8 cellular contexts compared by ENCODE assay signal in genomic region chr13:24680258-24680920, GRCh38. TPM values are rescaled to one million over a fixed set of nuclear protein-coding genes. Genes with fewer than 3 reads are reported as not detected.
DNase-seq lines count a peak whose midpoint lies in the region; ATAC-seq lines count a peak whose summit lies in the region.

ATP12A (plus strand) TSS chr13:24680408; CDS start chr13:24680744, 336 bp downstream.

- peaks cover 13 to 20% (median 20%) of the 10 kb centered on the region in 3 donors for H3K4me1 Mint-ChIP-seq in IgD-negative memory B cell

- peaks cover 2% of the 10 kb centered on the region for H3K36me3 Mint-ChIP-seq in IgD-negative memory B cell

- H3K4me3 Mint-ChIP-seq in IgD-negative memory B cell: peak within 1 kb of the TSS in 3 of 4 donors; percentile 39 to 63 (median 58)

- no peaks in the 10 kb centered on the region for H3K9me3 ChIP-seq in iPS-18c (ENCODE audit: control insufficient read depth, insufficient read depth, low read length)

- H3K27ac Mint-ChIP-seq in IgD-negative memory B cell: no peak within 1 kb of the TSS

- H3K4me3 ChIP-seq in iPS-18c (ENCODE audit: insufficient read depth, low read depth, low read length): peak within 1 kb of the TSS; percentile 66

- peaks cover 33% of the 10 kb centered on the region for H3K27me3 Mint-ChIP-seq in IgD-negative memory B cell

- no peak for ATAC-seq in GM21515 (IDR thresholded peaks at IDR 0.05; ENCODE audit: unreplicated experiment)

- H3K9me3 Mint-ChIP-seq in IgD-negative memory B cell: no peaks in the 10 kb centered on the region

- DNase-seq in 8988T (peak; percentile 46), cerebellum (ENCODE audit: low spot score) (no peak), NOMO-1 treated with DMSO at 0.1 percent for 48 hours (lab: John Stamatoyannopoulos, UW; ENCODE audit: unreplicated experiment) (no peak)
- peak; percentile 17 for DNase-seq in activated T-helper 9 cell treated with anti-CD3 and anti-CD28 coated beads, Interleukin-2, amount 50 U/mL, for 16 hours (ENCODE audit: low read depth)
- DNase-seq in stimulated activated CD4-positive, alpha-beta T cell treated with anti-CD3 and anti-CD28 coated beads, Interleukin-4, amount 100 ng/mL, for 4 hours: peak; percentile 8 to 27

RNA-seq across cellular contexts. Expression of gene ATP12A, which starts in this region (rescaled TPM):
- polyA plus RNA-seq in IgD-negative memory B cell: not detected
- 0.36 TPM for total RNA-seq in cerebellum

Comparison
In these comparisons a context has a peak if more than half of its experiments do, and no peak if none do; other contexts are left out.
1. DNase-seq: peak in 8988T (single experiment), activated T-helper 9 cell treated with anti-CD3 and anti-CD28 coated beads, Interleukin-2, amount 50 U/mL, for 16 hours (single experiment) and stimulated activated CD4-positive, alpha-beta T cell treated with anti-CD3 and anti-CD28 coated beads, Interleukin-4, amount 100 ng/mL, for 4 hours (2 of 2); none in cerebellum (single experiment) and NOMO-1 treated with DMSO at 0.1 percent for 48 hours (single experiment).